Comparison of ENCODE assay signal across 12 cellular contexts in genomic region chr17:75681289-75681688, GRCh38. TPM values are rescaled to one million over a fixed set of nuclear protein-coding genes. Genes with fewer than 3 reads are reported as not detected.
DNase-seq lines count a peak whose midpoint lies in the region; ATAC-seq and TF ChIP-seq lines count a peak whose summit lies in the region.
"Had no signal": no experiment of that assay in that cellular context is flagged by ENCODE, and none has a peak within 500 bp of the region (broad histone marks: within the 10 kb centered on the region; RNA-seq: fewer than 3 reads in every experiment).

No MANE protein-coding gene starts in this region.

- H3K79me2 ChIP-seq in Karpas-422 (ENCODE audit: low read length): peaks cover 76% of the 10 kb centered on the region

- H2AFZ ChIP-seq in Karpas-422 (ENCODE audit: low read length): no peak overlapping the region

- H3K9ac ChIP-seq in Karpas-422 (ENCODE audit: low read length): no peak overlapping the region

- no peaks in the 10 kb centered on the region for H3K9me2 ChIP-seq in Karpas-422 (replicated peaks; ENCODE audit: insufficient read depth, low read length)

- no peaks in the 10 kb centered on the region for H3K9me3 ChIP-seq in Karpas-422 (ENCODE audit: low read length)

- H3K27me3 ChIP-seq in foreskin keratinocyte (no peaks in the 10 kb centered on the region), Karpas-422 (ENCODE audit: low read length) (no peaks in the 10 kb centered on the region)

- no peaks in the 10 kb centered on the region for H3K9me3 Mint-ChIP-seq in stimulated activated naive CD8-positive, alpha-beta T cell treated with anti-CD3 and anti-CD28 coated beads, Interleukin-15, Interleukin-2, amounts not matched to agents 100 ng/mL and 50 ng/mL, for 24 hours
- H3K9me3 Mint-ChIP-seq: naive thymus-derived CD4-positive, alpha-beta T cell; T-helper 1 cell treated with Interleukin-12 subunit alpha and Interleukin-12 subunit beta and Interleukin-4 antibody, amounts not matched to agents 30 μg/mL and 1 μg/mL, for 36 hours had no signal

- peak; percentile 46 for ATAC-seq in foreskin keratinocyte
- ATAC-seq: naive thymus-derived CD4-positive, alpha-beta T cell had no signal

- H3K4me3 ChIP-seq in HFF-Myc (replicated peaks; ENCODE audit: low read depth, low read length) (no peak overlapping the region), Karpas-422 (ENCODE audit: low read length) (no peak overlapping the region)

- H3K36me3 ChIP-seq in Karpas-422 (ENCODE audit: insufficient read depth, low read length): peaks cover 7% of the 10 kb centered on the region; the same call in 1 of the 2 replicates

- H3K27ac Mint-ChIP-seq in stimulated activated naive CD8-positive, alpha-beta T cell treated with anti-CD3 and anti-CD28 coated beads, Interleukin-15, Interleukin-2, amounts not matched to agents 100 ng/mL and 50 ng/mL, for 24 hours: peak overlapping the region; percentile 9
- H3K27ac Mint-ChIP-seq: activated naive CD8-positive, alpha-beta T cell; T-helper 1 cell treated with Interleukin-12 subunit alpha and Interleukin-12 subunit beta and Interleukin-4 antibody, amounts not matched to agents 30 μg/mL and 1 μg/mL, for 36 hours had no signal

- H3K36me3 Mint-ChIP-seq in stimulated activated naive CD8-positive, alpha-beta T cell treated with anti-CD3 and anti-CD28 coated beads, Interleukin-15, Interleukin-2, amounts not matched to agents 100 ng/mL and 50 ng/mL, for 24 hours (ENCODE audit: low read depth): peaks cover 57% of the 10 kb centered on the region
- H3K36me3 Mint-ChIP-seq: activated naive CD8-positive, alpha-beta T cell had no signal

- H3K27me3 Mint-ChIP-seq in stimulated activated naive CD8-positive, alpha-beta T cell treated with anti-CD3 and anti-CD28 coated beads, Interleukin-15, Interleukin-2, amounts not matched to agents 100 ng/mL and 50 ng/mL, for 24 hours: no peaks in the 10 kb centered on the region
- H3K27me3 Mint-ChIP-seq: activated naive CD8-positive, alpha-beta T cell; naive thymus-derived CD4-positive, alpha-beta T cell had no signal

- no peak overlapping the region for H3K4me2 ChIP-seq in Karpas-422 (ENCODE audit: low read depth, low read length, poor library complexity, severe bottlenecking)

- TF ChIP-seq CTCF in HFF-Myc (IDR thresholded peaks at IDR 0.05; ENCODE audit: low read depth, low read length, missing control alignments): no peak
- TF ChIP-seq CTCF in foreskin keratinocyte (conservative IDR thresholded peaks at IDR 0.05): no peak

- H3K4me1 ChIP-seq in foreskin keratinocyte (peaks cover 55% of the 10 kb centered on the region), Karpas-422 (ENCODE audit: low read length) (no peaks in the 10 kb centered on the region)

- H3K27ac ChIP-seq in angular gyrus (ENCODE audit: low read depth, low read length) (peak overlapping the region; percentile 65), foreskin keratinocyte (peak overlapping the region; percentile 25), Karpas-422 (ENCODE audit: low read length) (no peak overlapping the region)

- no peak for TF ChIP-seq POLR2A in erythroblast (IDR thresholded peaks at IDR 0.05; ENCODE audit: low read length)

- H3K4me1 Mint-ChIP-seq in stimulated activated naive CD8-positive, alpha-beta T cell treated with anti-CD3 and anti-CD28 coated beads, Interleukin-15, Interleukin-2, amounts not matched to agents 100 ng/mL and 50 ng/mL, for 24 hours (ENCODE audit: low read depth): peaks cover 48% of the 10 kb centered on the region

- H3K4me3 Mint-ChIP-seq in stimulated activated naive CD8-positive, alpha-beta T cell treated with anti-CD3 and anti-CD28 coated beads, Interleukin-15, Interleukin-2, amounts not matched to agents 100 ng/mL and 50 ng/mL, for 24 hours: no peak overlapping the region
- H3K4me3 Mint-ChIP-seq: activated naive CD8-positive, alpha-beta T cell; naive thymus-derived CD4-positive, alpha-beta T cell; T-helper 1 cell treated with Interleukin-12 subunit alpha and Interleukin-12 subunit beta and Interleukin-4 antibody, amounts not matched to agents 30 μg/mL and 1 μg/mL, for 36 hours had no signal

- no peaks in the 10 kb centered on the region; the same call in 1 of the 2 replicates for H4K20me1 ChIP-seq in Karpas-422 (ENCODE audit: insufficient read depth, low read depth, low read length)

- DNase-seq in HFF-Myc (ENCODE audit: extremely low read depth, low read depth) (peak; percentile 82), foreskin keratinocyte (peak in 1 of 2 donors; percentile 75), erythroblast (lab: John Stamatoyannopoulos, UW) (no peak), Kasumi-1 (lab: John Stamatoyannopoulos, UW) (no peak), glomerular visceral epithelial cell (ENCODE audit: extremely low spot score) (no peak), Karpas-422 (no peak)
- DNase-seq: naive thymus-derived CD4-positive, alpha-beta T cell; small intestine had no signal

RNA-seq across cellular contexts. Expression of gene SAP30BP, which starts 14.2 kb away (rescaled TPM):
- 95.0 and 96.3 TPM in 2 replicates for total RNA-seq in foreskin keratinocyte
- polyA plus RNA-seq in foreskin keratinocyte: 113 and 118 TPM in 2 replicates
- total RNA-seq in Karpas-422 (2014; rRNA removed; shearing (Covaris generic); ENCODE audit: low replicate concordance): 26.5 and 49.2 TPM in 2 replicates

RNA-seq across cellular contexts. Expression of gene RECQL5, which starts 14.3 kb away (rescaled TPM):
- 26.3 and 27.4 TPM in 2 replicates for total RNA-seq in foreskin keratinocyte
- 19.5 and 20.5 TPM in 2 replicates for polyA plus RNA-seq in foreskin keratinocyte
- 29.4 and 68.7 TPM in 2 replicates for total RNA-seq in Karpas-422 (2014; rRNA removed; shearing (Covaris generic); ENCODE audit: low replicate concordance)

RNA-seq across cellular contexts. Expression of gene ITGB4, which starts 40.0 kb away (rescaled TPM):
- 956 and 1,415 TPM in 2 replicates for total RNA-seq in foreskin keratinocyte
- polyA plus RNA-seq in foreskin keratinocyte: 1,123 and 1,776 TPM in 2 replicates
- 0.11 and 0.19 TPM in 2 replicates for total RNA-seq in Karpas-422 (2014; rRNA removed; shearing (Covaris generic); ENCODE audit: low replicate concordance)

RNA-seq across cellular contexts. Expression of gene SMIM5, which starts 48.1 kb away (rescaled TPM):
- not detected in 2 replicates for total RNA-seq in foreskin keratinocyte
- polyA plus RNA-seq in foreskin keratinocyte: 0.06 TPM in 1 of 2 replicates, not detected in the other
- total RNA-seq in Karpas-422 (2014; rRNA removed; shearing (Covaris generic); ENCODE audit: low replicate concordance): not detected in 2 replicates

Comparison
In these comparisons a context has a peak if more than half of its experiments do, and no peak if none do; other contexts are left out.
1. RNA of gene ITGB4, which starts 40.0 kb away (total RNA-seq): 956 to 1,415 TPM in foreskin keratinocyte; 0.11 to 0.19 TPM in Karpas-422; every median in the first group is over 100 times any median in the second.